In the genomic region with DNA sequence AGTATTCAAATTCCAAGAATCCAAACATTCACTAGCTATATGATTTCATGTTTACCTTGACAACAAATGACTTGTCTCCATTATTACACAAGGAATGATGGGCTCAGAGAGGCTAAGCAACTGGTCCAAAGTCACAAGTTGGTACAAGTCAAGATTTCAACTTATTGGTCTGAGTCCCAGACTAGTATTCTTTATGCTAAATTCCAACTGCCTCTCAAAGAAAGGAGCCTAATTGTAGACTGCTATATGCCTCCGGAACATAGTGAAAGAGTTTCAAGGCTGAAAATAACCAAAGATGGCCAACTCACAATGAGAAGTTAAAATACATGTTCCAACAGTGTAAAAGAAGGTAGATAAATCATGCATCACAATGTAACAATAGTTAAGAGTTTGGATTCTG, we compare ENCODE assay signal across 1 cellular context.
TF ChIP-seq lines count a peak whose summit lies in the region.

No MANE protein-coding gene starts in this region.

TF ChIP-seq in A549, 52 proteins besides CTCF, POLR2A, EP300 and RAD21 (continued from another document):
- no peak for TF ChIP-seq HOXB5 (CRISPR knock-in tag; IDR thresholded peaks at IDR 0.05)
